ENCODE assay signal across 1 cellular context in genomic region chr4:94722270-94722669, GRCh38.
TF ChIP-seq lines count a peak whose summit lies in the region.

No MANE protein-coding gene starts in this region.

TF ChIP-seq in GM23338, 12 proteins besides CTCF, POLR2A, EP300 and RAD21 (continued from another document):
- TF ChIP-seq ZNF462 (CRISPR knock-in tag; IDR thresholded peaks at IDR 0.05) (no peak), REST (IDR thresholded peaks at IDR 0.05; ENCODE audit: unreplicated experiment) (no peak), ZNF331 (CRISPR knock-in tag; IDR thresholded peaks at IDR 0.05; ENCODE audit: low read depth) (no peak), EZH2phosphoT487 (IDR thresholded peaks at IDR 0.05; ENCODE audit: unreplicated experiment) (no peak), ZNF114 (CRISPR knock-in tag; IDR thresholded peaks at IDR 0.05) (no peak)
